ENCODE assay signal across 1 cellular context in genomic region chr9:69190086-69190865, GRCh38.
TF ChIP-seq lines count a peak whose summit lies in the region.

No MANE protein-coding gene starts in this region.

TF ChIP-seq in HepG2, 621 proteins besides CTCF, POLR2A, EP300 and RAD21 (continued from another document and continues in another):
- TF ChIP-seq KIAA2018 (CRISPR knock-in tag; IDR thresholded peaks at IDR 0.05; ENCODE audit: borderline replicate concordance) (no peak), HINFP (CRISPR knock-in tag; IDR thresholded peaks at IDR 0.05; ENCODE audit: low read depth) (no peak), HBP1 (CRISPR knock-in tag; IDR thresholded peaks at IDR 0.05; ENCODE audit: low read depth) (no peak), ELF3 (CRISPR knock-in tag; IDR thresholded peaks at IDR 0.05) (no peak), HIVEP1 (CRISPR knock-in tag; IDR thresholded peaks at IDR 0.05) (no peak), SALL1 (CRISPR knock-in tag; IDR thresholded peaks at IDR 0.05) (peak; percentile 39; the same call in 1 of the 2 replicates), ZNF652 (CRISPR knock-in tag; IDR thresholded peaks at IDR 0.05; ENCODE audit: borderline replicate concordance, low read depth) (no peak; the same call in 1 of the 2 replicates), REXO4 (CRISPR knock-in tag; IDR thresholded peaks at IDR 0.05; ENCODE audit: borderline replicate concordance) (no peak), E2F5 (CRISPR knock-in tag; conservative IDR thresholded peaks at IDR 0.05) (no peak), JUN (CRISPR knock-in tag; IDR thresholded peaks at IDR 0.05) (no peak), ARNTL (CRISPR knock-in tag; IDR thresholded peaks at IDR 0.05) (no peak), PPARG (CRISPR knock-in tag; conservative IDR thresholded peaks at IDR 0.05) (peak; percentile 73), TAF15 (IDR thresholded peaks at IDR 0.05; ENCODE audit: low read depth, low read length, poor library complexity, severe bottlenecking) (no peak), NFE2L2 (IDR thresholded peaks at IDR 0.05; ENCODE audit: low read length) (no peak), HOXD1 (CRISPR knock-in tag; IDR thresholded peaks at IDR 0.05) (no peak), DR1 (CRISPR knock-in tag; IDR thresholded peaks at IDR 0.05) (no peak), MLX (CRISPR knock-in tag; IDR thresholded peaks at IDR 0.05) (0 out of 2 replicates have a peak, but pooled peaks have one; percentile 32), ZNF326 (CRISPR knock-in tag; IDR thresholded peaks at IDR 0.05; ENCODE audit: borderline replicate concordance) (no peak), MAFF (IDR thresholded peaks at IDR 0.05; ENCODE audit: low read depth, low read length) (no peak), TEF (CRISPR knock-in tag; IDR thresholded peaks at IDR 0.05) (no peak), THAP11 (CRISPR knock-in tag; IDR thresholded peaks at IDR 0.05) (peak; percentile 66), MIXL1 (CRISPR knock-in tag; IDR thresholded peaks at IDR 0.05) (0 out of 2 replicates have a peak, but pooled peaks have one; percentile 22), FOXK1 (CRISPR knock-in tag; IDR thresholded peaks at IDR 0.05; ENCODE audit: borderline replicate concordance, low read depth) (peak; percentile 39; the same call in 1 of the 2 replicates), ZNF260 (CRISPR knock-in tag; IDR thresholded peaks at IDR 0.05; ENCODE audit: borderline replicate concordance, low read depth) (no peak), KAT8 (CRISPR knock-in tag; IDR thresholded peaks at IDR 0.05) (peak; percentile 43; the same call in 1 of the 2 replicates)
- TF ChIP-seq, protein P1, sequence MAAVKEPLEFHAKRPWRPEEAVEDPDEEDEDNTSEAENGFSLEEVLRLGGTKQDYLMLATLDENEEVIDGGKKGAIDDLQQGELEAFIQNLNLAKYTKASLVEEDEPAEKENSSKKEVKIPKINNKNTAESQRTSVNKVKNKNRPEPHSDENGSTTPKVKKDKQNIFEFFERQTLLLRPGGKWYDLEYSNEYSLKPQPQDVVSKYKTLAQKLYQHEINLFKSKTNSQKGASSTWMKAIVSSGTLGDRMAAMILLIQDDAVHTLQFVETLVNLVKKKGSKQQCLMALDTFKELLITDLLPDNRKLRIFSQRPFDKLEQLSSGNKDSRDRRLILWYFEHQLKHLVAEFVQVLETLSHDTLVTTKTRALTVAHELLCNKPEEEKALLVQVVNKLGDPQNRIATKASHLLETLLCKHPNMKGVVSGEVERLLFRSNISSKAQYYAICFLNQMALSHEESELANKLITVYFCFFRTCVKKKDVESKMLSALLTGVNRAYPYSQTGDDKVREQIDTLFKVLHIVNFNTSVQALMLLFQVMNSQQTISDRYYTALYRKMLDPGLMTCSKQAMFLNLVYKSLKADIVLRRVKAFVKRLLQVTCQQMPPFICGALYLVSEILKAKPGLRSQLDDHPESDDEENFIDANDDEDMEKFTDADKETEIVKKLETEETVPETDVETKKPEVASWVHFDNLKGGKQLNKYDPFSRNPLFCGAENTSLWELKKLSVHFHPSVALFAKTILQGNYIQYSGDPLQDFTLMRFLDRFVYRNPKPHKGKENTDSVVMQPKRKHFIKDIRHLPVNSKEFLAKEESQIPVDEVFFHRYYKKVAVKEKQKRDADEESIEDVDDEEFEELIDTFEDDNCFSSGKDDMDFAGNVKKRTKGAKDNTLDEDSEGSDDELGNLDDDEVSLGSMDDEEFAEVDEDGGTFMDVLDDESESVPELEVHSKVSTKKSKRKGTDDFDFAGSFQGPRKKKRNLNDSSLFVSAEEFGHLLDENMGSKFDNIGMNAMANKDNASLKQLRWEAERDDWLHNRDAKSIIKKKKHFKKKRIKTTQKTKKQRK (IDR thresholded peaks at IDR 0.05; ENCODE audit: low read length), result no peak
- TF ChIP-seq, protein P2, sequence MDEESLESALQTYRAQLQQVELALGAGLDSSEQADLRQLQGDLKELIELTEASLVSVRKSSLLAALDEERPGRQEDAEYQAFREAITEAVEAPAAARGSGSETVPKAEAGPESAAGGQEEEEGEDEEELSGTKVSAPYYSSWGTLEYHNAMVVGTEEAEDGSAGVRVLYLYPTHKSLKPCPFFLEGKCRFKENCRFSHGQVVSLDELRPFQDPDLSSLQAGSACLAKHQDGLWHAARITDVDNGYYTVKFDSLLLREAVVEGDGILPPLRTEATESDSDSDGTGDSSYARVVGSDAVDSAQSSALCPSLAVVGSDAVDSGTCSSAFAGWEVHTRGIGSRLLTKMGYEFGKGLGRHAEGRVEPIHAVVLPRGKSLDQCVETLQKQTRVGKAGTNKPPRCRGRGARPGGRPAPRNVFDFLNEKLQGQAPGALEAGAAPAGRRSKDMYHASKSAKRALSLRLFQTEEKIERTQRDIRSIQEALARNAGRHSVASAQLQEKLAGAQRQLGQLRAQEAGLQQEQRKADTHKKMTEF (CRISPR knock-in tag; IDR thresholded peaks at IDR 0.05), result peak; percentile 54
- TF ChIP-seq, protein P3, sequence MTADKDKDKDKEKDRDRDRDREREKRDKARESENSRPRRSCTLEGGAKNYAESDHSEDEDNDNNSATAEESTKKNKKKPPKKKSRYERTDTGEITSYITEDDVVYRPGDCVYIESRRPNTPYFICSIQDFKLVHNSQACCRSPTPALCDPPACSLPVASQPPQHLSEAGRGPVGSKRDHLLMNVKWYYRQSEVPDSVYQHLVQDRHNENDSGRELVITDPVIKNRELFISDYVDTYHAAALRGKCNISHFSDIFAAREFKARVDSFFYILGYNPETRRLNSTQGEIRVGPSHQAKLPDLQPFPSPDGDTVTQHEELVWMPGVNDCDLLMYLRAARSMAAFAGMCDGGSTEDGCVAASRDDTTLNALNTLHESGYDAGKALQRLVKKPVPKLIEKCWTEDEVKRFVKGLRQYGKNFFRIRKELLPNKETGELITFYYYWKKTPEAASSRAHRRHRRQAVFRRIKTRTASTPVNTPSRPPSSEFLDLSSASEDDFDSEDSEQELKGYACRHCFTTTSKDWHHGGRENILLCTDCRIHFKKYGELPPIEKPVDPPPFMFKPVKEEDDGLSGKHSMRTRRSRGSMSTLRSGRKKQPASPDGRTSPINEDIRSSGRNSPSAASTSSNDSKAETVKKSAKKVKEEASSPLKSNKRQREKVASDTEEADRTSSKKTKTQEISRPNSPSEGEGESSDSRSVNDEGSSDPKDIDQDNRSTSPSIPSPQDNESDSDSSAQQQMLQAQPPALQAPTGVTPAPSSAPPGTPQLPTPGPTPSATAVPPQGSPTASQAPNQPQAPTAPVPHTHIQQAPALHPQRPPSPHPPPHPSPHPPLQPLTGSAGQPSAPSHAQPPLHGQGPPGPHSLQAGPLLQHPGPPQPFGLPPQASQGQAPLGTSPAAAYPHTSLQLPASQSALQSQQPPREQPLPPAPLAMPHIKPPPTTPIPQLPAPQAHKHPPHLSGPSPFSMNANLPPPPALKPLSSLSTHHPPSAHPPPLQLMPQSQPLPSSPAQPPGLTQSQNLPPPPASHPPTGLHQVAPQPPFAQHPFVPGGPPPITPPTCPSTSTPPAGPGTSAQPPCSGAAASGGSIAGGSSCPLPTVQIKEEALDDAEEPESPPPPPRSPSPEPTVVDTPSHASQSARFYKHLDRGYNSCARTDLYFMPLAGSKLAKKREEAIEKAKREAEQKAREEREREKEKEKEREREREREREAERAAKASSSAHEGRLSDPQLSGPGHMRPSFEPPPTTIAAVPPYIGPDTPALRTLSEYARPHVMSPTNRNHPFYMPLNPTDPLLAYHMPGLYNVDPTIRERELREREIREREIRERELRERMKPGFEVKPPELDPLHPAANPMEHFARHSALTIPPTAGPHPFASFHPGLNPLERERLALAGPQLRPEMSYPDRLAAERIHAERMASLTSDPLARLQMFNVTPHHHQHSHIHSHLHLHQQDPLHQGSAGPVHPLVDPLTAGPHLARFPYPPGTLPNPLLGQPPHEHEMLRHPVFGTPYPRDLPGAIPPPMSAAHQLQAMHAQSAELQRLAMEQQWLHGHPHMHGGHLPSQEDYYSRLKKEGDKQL (CRISPR knock-in tag; IDR thresholded peaks at IDR 0.05; ENCODE audit: low read depth), result peak; percentile 94
